Comparison of ENCODE assay signal across 28 cellular contexts in genomic region chr1:3628445-3628844, GRCh38. TPM values are rescaled to one million over a fixed set of nuclear protein-coding genes. Genes with fewer than 3 reads are reported as not detected.
DNase-seq lines count a peak whose midpoint lies in the region; ATAC-seq and TF ChIP-seq lines count a peak whose summit lies in the region.
"Had no signal": no experiment of that assay in that cellular context is flagged by ENCODE, and none has a peak within 500 bp of the region (broad histone marks: within the 10 kb centered on the region; RNA-seq: fewer than 3 reads in every experiment).

No MANE protein-coding gene starts in this region.

- TF ChIP-seq CTCF in heart right ventricle (IDR thresholded peaks at IDR 0.05) (no peak), PC-9 (conservative IDR thresholded peaks at IDR 0.05) (no peak)

- H3K27me3 ChIP-seq in right cardiac atrium (ENCODE audit: control insufficient read depth, insufficient read depth) (no peaks in the 10 kb centered on the region), heart right ventricle (no peaks in the 10 kb centered on the region), mesendoderm (ENCODE audit: insufficient read depth, low read length, poor library complexity) (no peaks in the 10 kb centered on the region), PC-9 (ENCODE audit: insufficient read depth, low read depth) (no peaks in the 10 kb centered on the region)

- H3K27ac ChIP-seq in right cardiac atrium (ENCODE audit: low read length) (no peak overlapping the region), heart right ventricle (no peak overlapping the region), mesendoderm (ENCODE audit: low read depth, low read length) (no peak overlapping the region), PC-9 (no peak overlapping the region)
- H3K27ac ChIP-seq: A549 had no signal

- no TSS peak for BruUV-seq in PC-9 (replicated peaks; lab: Mats Ljungman, UMichigan)

- TF ChIP-seq POLR2A in GM18505 (IDR thresholded peaks at IDR 0.05; ENCODE audit: borderline replicate concordance, extremely low read depth, insufficient read depth, insufficient read length), result no peak

- no peak overlapping the region for H3K9ac ChIP-seq in mesendoderm (ENCODE audit: low read length)

- DNase-seq in right cardiac atrium (peak in 2 of 3 donors; percentile 12 to 37), heart right ventricle (no peak), SK-MEL-5 (ENCODE audit: low read depth, low spot score) (peak; percentile 21), mesendoderm (peak; percentile 11), PC-9 (no peak), A172 (ENCODE audit: low spot score) (no peak)
- DNase-seq: AML-193; CD4-positive, alpha-beta memory T cell; COR-L47; GDM1; H9; Kasumi-1; MV-4-11; NCI-H1105; NCI-H1436 treated with DMSO at 0.1 percent for 48 hours; NCI-H187 treated with DMSO at 0.1 percent for 48 hours; NCI-H446; NCI-H524 treated with DMSO at 0.1 percent for 48 hours; NCI-H774; SHP77 treated with DMSO at 0.1 percent for 48 hours had no signal

- H2BK5ac ChIP-seq in mesendoderm (ENCODE audit: low read length), result no peak overlapping the region

- H3K79me1 ChIP-seq in mesendoderm (ENCODE audit: low read length), result peaks cover 3% of the 10 kb centered on the region

- no peak overlapping the region for H3K4me2 ChIP-seq in mesendoderm (ENCODE audit: low read length)
- H3K4me2 ChIP-seq in PC-9, result no peak overlapping the region
- H3K4me2 ChIP-seq: A549, GM23338 had no signal

- H2BK120ac ChIP-seq in mesendoderm (ENCODE audit: low read depth, low read length), result no peak overlapping the region

- H4K5ac ChIP-seq in mesendoderm (ENCODE audit: low read length), result no peak overlapping the region

- H3K9me3 ChIP-seq in right cardiac atrium (ENCODE audit: control insufficient read depth, low read length), result no peaks in the 10 kb centered on the region
- H3K9me3 ChIP-seq in heart right ventricle, result no peaks in the 10 kb centered on the region
- no peaks in the 10 kb centered on the region for H3K9me3 ChIP-seq in PC-9 (ENCODE audit: insufficient read depth, low read depth)
- H3K9me3 ChIP-seq: A549; BLaER1 treated with 17β-estradiol and CSF1 and Interleukin-3, amounts not matched to agents 10 nM and 100 nM had no signal

- no peak overlapping the region for H2AFZ ChIP-seq in PC-9
- H2AFZ ChIP-seq: GM23338 had no signal

- peaks cover 20% of the 10 kb centered on the region for H3F3A ChIP-seq in PC-9 (ENCODE audit: insufficient read depth, low read depth)

- no peak for ATAC-seq in right cardiac atrium
- no peak for ATAC-seq in heart right ventricle
- no peak for ATAC-seq in GM18505 (IDR thresholded peaks at IDR 0.05; ENCODE audit: unreplicated experiment)
- ATAC-seq: A549, GM12878, GM23338, K562, Panc1 had no signal

- POLR2A ChIA-PET in PC-9 (lab: Charles Lee; ENCODE audit: unreplicated experiment), result no interaction called here

- peaks cover 3% of the 10 kb centered on the region; the same call in 1 of the 2 replicates for H4K20me1 ChIP-seq in PC-9 (ENCODE audit: insufficient read depth)

- H4K8ac ChIP-seq in mesendoderm (ENCODE audit: low read depth, low read length), result no peak overlapping the region

- intact Hi-C loops in right cardiac atrium (cut with DNase I) (no loop called here), heart right ventricle (cut with DNase I) (no loop called here), PC-9 (cut with micrococcal nuclease; ENCODE audit: unreplicated experiment) (loop anchor here (5.0 kb wide), 1 partner anchor 74 kb away; no protein-coding TSS in a partner anchor)

- no peaks in the 10 kb centered on the region for H3K79me2 ChIP-seq in mesendoderm (ENCODE audit: control insufficient read depth, insufficient read depth, low read length)
- peaks cover 14% of the 10 kb centered on the region for H3K79me2 ChIP-seq in PC-9 (ENCODE audit: low read depth)

- CTCF ChIA-PET in PC-9 (lab: Charles Lee), result no interaction called here

- no peak overlapping the region for H3K18ac ChIP-seq in mesendoderm (ENCODE audit: low read length)

- H3K23ac ChIP-seq in mesendoderm (ENCODE audit: low read length), result no peak overlapping the region

- no peaks in the 10 kb centered on the region for H3K9me2 ChIP-seq in PC-9 (ENCODE audit: insufficient read depth)

- peaks cover 0 to 72% (median 51%) of the 10 kb centered on the region in 9 donors for H3K36me3 ChIP-seq in heart right ventricle
- no peaks in the 10 kb centered on the region for H3K36me3 ChIP-seq in mesendoderm (ENCODE audit: control insufficient read depth, insufficient read depth, low read length)
- H3K36me3 ChIP-seq in PC-9 (ENCODE audit: low read depth), result no peaks in the 10 kb centered on the region

- H2AK5ac ChIP-seq in mesendoderm (ENCODE audit: low read length), result no peak overlapping the region

- H2BK15ac ChIP-seq in mesendoderm (replicated peaks; ENCODE audit: low read depth), result no peak overlapping the region

- H3K56ac ChIP-seq in mesendoderm (ENCODE audit: low read length), result no peak overlapping the region

- H3K4me1 ChIP-seq in right cardiac atrium (ENCODE audit: control insufficient read depth, insufficient read depth, low read length), result peaks cover 3% of the 10 kb centered on the region
- peaks cover 9 to 27% (median 19%) of the 10 kb centered on the region in 9 donors for H3K4me1 ChIP-seq in heart right ventricle
- peaks cover 3% of the 10 kb centered on the region for H3K4me1 ChIP-seq in mesendoderm (ENCODE audit: control insufficient read depth, low read depth, low read length)
- peaks cover 13% of the 10 kb centered on the region for H3K4me1 ChIP-seq in PC-9 (replicated peaks; ENCODE audit: insufficient read depth)

- no peak overlapping the region for H3K4ac ChIP-seq in mesendoderm (ENCODE audit: low read depth, low read length)

- H3K4me3 ChIP-seq in right cardiac atrium (ENCODE audit: low read length) (no peak overlapping the region), heart right ventricle (no peak overlapping the region), mesendoderm (ENCODE audit: low read length) (no peak overlapping the region), PC-9 (no peak overlapping the region)
- H3K4me3 ChIP-seq: A549; BLaER1 treated with 17β-estradiol and CSF1 and Interleukin-3, amounts not matched to agents 10 nM and 100 nM; GM12878; GM23338; K562 had no signal

- in situ Hi-C loops in SK-MEL-5 (cut with HindIII; ENCODE audit: low pct_unique_long_range_greater_than_20kb, low sequenced_read_pairs), result no loop called here

- 82% methylated on average over 10 of the region's 10 CpGs for WGBS in right cardiac atrium
- 87 to 88% methylated on average over 10 of the region's 10 CpGs for WGBS in heart right ventricle, 2 donors
- WGBS in mesendoderm (ENCODE audit: extremely low coverage, insufficient coverage, low lambda C conversion rate), result no CpG with 5 or more reads among the region's 10 CpGs

RNA-seq across cellular contexts. Expression of gene TPRG1L, which starts 3.6 kb away (rescaled TPM):
- 10 to 100 TPM; 46.3 to 51.4 (median 46.6) TPM for total RNA-seq in right cardiac atrium
- 35.8 TPM for polyA plus RNA-seq in right cardiac atrium
- 10 to 100 TPM; 42.6 to 60.7 (median 51.3) TPM for total RNA-seq in heart right ventricle
- polyA plus RNA-seq in heart right ventricle, result 10 to 100 TPM; 15.1 to 34.8 TPM
- 12.2 and 12.3 TPM in 2 replicates for total RNA-seq in SK-MEL-5 (2014; rRNA removed; shearing (Covaris generic))
- polyA plus RNA-seq in SK-MEL-5 (2015; cell fraction: cytosol; rRNA removed), result 24.4 and 26.9 TPM in 2 replicates
- 8.2 and 9.7 TPM in 2 replicates for polyA plus RNA-seq in SK-MEL-5 (2015; cell fraction: nucleus; rRNA removed)
- polyA plus RNA-seq in mesendoderm (2013, experiment 1 of 2), result 13.7 TPM
- 13.4 TPM for polyA plus RNA-seq in mesendoderm (2013, experiment 2 of 2)
- total RNA-seq in PC-9 (2021), result 41.4 and 44.9 TPM in 2 replicates
- total RNA-seq in A172 (2014; rRNA removed; shearing (Covaris generic)), result 6.7 and 9.4 TPM in 2 replicates

RNA-seq across cellular contexts. Expression of gene MEGF6, which starts 17.1 kb away (rescaled TPM):
- 10 to 100 TPM in 3 of 4 donors, 1 to 10 TPM in 1; 7.0 to 18.7 (median 13.9) TPM for total RNA-seq in right cardiac atrium
- polyA plus RNA-seq in right cardiac atrium, result 7.2 TPM
- 10 to 100 TPM in 1 of 10 donors, 1 to 10 TPM in 9; 1.8 to 14.1 (median 7.1) TPM for total RNA-seq in heart right ventricle
- polyA plus RNA-seq in heart right ventricle, result 1 to 10 TPM; 2.9 to 7.6 TPM
- total RNA-seq in SK-MEL-5 (2014; rRNA removed; shearing (Covaris generic)), result 0.90 and 3.1 TPM in 2 replicates
- 0.66 and 1.3 TPM in 2 replicates for polyA plus RNA-seq in SK-MEL-5 (2015; cell fraction: cytosol; rRNA removed)
- 10.5 and 11.5 TPM in 2 replicates for polyA plus RNA-seq in SK-MEL-5 (2015; cell fraction: nucleus; rRNA removed)
- 2.2 TPM for polyA plus RNA-seq in mesendoderm (2013, experiment 1 of 2)
- 1.7 TPM for polyA plus RNA-seq in mesendoderm (2013, experiment 2 of 2)
- 65.3 and 77.6 TPM in 2 replicates for total RNA-seq in PC-9 (2021)
- 21.7 and 22.4 TPM in 2 replicates for total RNA-seq in A172 (2014; rRNA removed; shearing (Covaris generic))

RNA-seq across cellular contexts. Expression of gene WRAP73, which starts 21.5 kb away (rescaled TPM):
- total RNA-seq in right cardiac atrium (10 to 100 TPM in 3 of 4 donors, 1 to 10 TPM in 1; 8.7 to 13.9 (median 12.2) TPM), heart right ventricle (10 to 100 TPM in 5 of 10 donors, 1 to 10 TPM in 5; 7.5 to 12.9 (median 10.1) TPM), PC-9 (2021) (23.8 and 25.5 TPM in 2 replicates)
- polyA plus RNA-seq in right cardiac atrium (12.9 TPM), heart right ventricle (10 to 100 TPM; 12.3 to 16.5 TPM)
- 25.5 and 27.5 TPM in 2 replicates for total RNA-seq in SK-MEL-5 (2014; rRNA removed; shearing (Covaris generic))
- polyA plus RNA-seq in SK-MEL-5 (2015; cell fraction: cytosol; rRNA removed), result 28.7 and 29.0 TPM in 2 replicates
- polyA plus RNA-seq in SK-MEL-5 (2015; cell fraction: nucleus; rRNA removed), result 76.9 and 90.5 TPM in 2 replicates
- 13.8 TPM for polyA plus RNA-seq in mesendoderm (2013, experiment 1 of 2)
- polyA plus RNA-seq in mesendoderm (2013, experiment 2 of 2), result 13.7 TPM
- 13.5 and 22.2 TPM in 2 replicates for total RNA-seq in A172 (2014; rRNA removed; shearing (Covaris generic))

RNA-seq across cellular contexts. Expression of gene TP73, which starts 23.9 kb away (rescaled TPM):
- under 1 TPM in 1 of 4 donors, not detected in 3; 0.18 TPM for total RNA-seq in right cardiac atrium
- polyA plus RNA-seq in right cardiac atrium, result 0.07 TPM
- under 1 TPM in 4 of 10 donors, not detected in 6; 0.15 to 0.58 (median 0.22) TPM for total RNA-seq in heart right ventricle
- under 1 TPM in 1 of 2 donors, not detected in 1; 0.03 TPM for polyA plus RNA-seq in heart right ventricle
- total RNA-seq in SK-MEL-5 (2014; rRNA removed; shearing (Covaris generic)), result 0.32 and 0.40 TPM in 2 replicates
- polyA plus RNA-seq in SK-MEL-5 (2015; cell fraction: cytosol; rRNA removed), result 0.29 and 0.57 TPM in 2 replicates
- 0.96 and 1.3 TPM in 2 replicates for polyA plus RNA-seq in SK-MEL-5 (2015; cell fraction: nucleus; rRNA removed)
- 0.73 TPM for polyA plus RNA-seq in mesendoderm (2013, experiment 1 of 2)
- polyA plus RNA-seq in mesendoderm (2013, experiment 2 of 2), result 0.73 TPM
- total RNA-seq in PC-9 (2021), result 6.2 and 6.9 TPM in 2 replicates
- 1.7 and 4.7 TPM in 2 replicates for total RNA-seq in A172 (2014; rRNA removed; shearing (Covaris generic))
- total RNA-seq: HT1080 had no signal

Comparison
In these comparisons a context has a peak if more than half of its experiments do, and no peak if none do; other contexts are left out.
1. DNase-seq: peak in right cardiac atrium (2 of 3), SK-MEL-5 (single experiment) and mesendoderm (single experiment); none in heart right ventricle (0 of 2), PC-9 (0 of 2) and A172 (single experiment).